ENCODE assay signal across 8 cellular contexts in the genomic region with DNA sequence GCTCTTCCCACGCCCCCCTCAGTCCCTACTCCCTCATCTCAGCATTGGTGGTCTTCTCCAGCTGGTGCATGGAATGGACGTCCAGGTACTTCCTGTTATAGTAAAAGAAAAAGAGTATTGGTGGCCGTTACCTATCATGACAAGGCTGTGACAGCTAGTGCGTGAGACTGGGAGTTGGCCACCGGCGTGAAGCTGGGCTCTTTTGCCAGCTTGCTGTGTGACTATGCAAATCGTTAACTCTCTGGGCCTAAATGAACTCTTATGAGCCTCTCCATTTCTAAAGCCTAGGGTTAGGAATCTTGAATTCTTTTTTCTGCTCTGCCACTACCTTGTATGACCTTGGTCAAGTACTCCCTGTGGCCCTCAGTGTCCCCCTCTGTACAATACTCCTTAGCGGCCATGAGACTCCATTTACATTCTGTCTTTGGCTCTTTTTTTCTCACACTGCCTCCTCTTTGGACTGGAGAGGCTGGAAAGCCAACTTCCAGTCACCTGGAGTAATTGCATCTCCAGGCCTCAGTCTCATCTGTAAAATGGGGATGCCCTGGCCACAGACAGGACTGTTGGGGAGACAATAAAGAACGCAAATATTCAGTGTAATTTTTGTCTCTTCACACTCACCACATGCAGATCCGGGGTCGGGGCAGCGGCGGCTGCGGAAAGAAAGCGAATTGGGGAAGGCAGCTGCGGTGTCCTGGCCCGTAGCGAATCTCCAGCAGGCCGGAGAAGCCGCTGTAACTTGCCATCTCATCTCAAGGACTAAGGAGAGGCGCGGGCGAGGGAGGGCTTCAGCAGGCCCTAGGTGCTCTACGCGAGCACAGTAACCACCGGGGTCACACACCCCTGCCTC. TPM values are rescaled to one million over a fixed set of nuclear protein-coding genes. Genes with fewer than 3 reads are reported as not detected.
DNase-seq lines count a peak whose midpoint lies in the region; ATAC-seq and TF ChIP-seq lines count a peak whose summit lies in the region.

No MANE protein-coding gene starts in this region.

- no peaks in the 10 kb centered on the region for H4K20me1 ChIP-seq in Karpas-422 (ENCODE audit: insufficient read depth, low read depth, low read length)

- ATAC-seq in naive thymus-derived CD4-positive, alpha-beta T cell: no peak
- ATAC-seq in sciatic nerve: no peak

- POLR2A ChIA-PET in naive thymus-derived CD4-positive, alpha-beta T cell (lab: Charles Lee): interaction anchor here (1.1 to 2.5 kb wide), 2 partner anchors 12 to 13 kb away, joined by 5 to 17 read pairs; a partner anchor contains a TSS

- CTCF ChIA-PET in naive thymus-derived CD4-positive, alpha-beta T cell (lab: Charles Lee): no interaction called here

- TF ChIP-seq CTCF in BE2C (IDR thresholded peaks at IDR 0.05; ENCODE audit: low read depth, low read length): no peak
- no peak for TF ChIP-seq CTCF in coronary artery (IDR thresholded peaks at IDR 0.05)

- H2AFZ ChIP-seq in Karpas-422 (ENCODE audit: low read length): peak overlapping the region; percentile 93; the same call in 1 of the 2 replicates

- intact Hi-C loops in naive thymus-derived CD4-positive, alpha-beta T cell (cut with micrococcal nuclease): loop anchor here (5.0 kb wide), 3 partner anchors 104 to 141 kb away; a partner anchor contains a TSS
- intact Hi-C loops in sciatic nerve (cut with DNase I): no loop called here

- peak overlapping the region; percentile 84 for H3K9ac ChIP-seq in Karpas-422 (ENCODE audit: low read length)

- H3K9me3 ChIP-seq in BE2C: no peaks in the 10 kb centered on the region
- H3K9me3 ChIP-seq in Karpas-422 (ENCODE audit: low read length): no peaks in the 10 kb centered on the region
- no peaks in the 10 kb centered on the region for H3K9me3 ChIP-seq in naive thymus-derived CD4-positive, alpha-beta T cell (ENCODE audit: control insufficient read depth in 2 of 3, low read length in 3 of 3)

- peaks cover 21 to 37% (median 30%) of the 10 kb centered on the region in 7 donors for H3K4me1 Mint-ChIP-seq in naive thymus-derived CD4-positive, alpha-beta T cell

- H3K27me3 Mint-ChIP-seq in naive thymus-derived CD4-positive, alpha-beta T cell: no peaks in the 10 kb centered on the region

- no peak for DNase-seq in BE2C
- DNase-seq in Karpas-422: peak; percentile 61
- no peak for DNase-seq in coronary artery (ENCODE audit: low spot score)
- DNase-seq in naive thymus-derived CD4-positive, alpha-beta T cell: no peak
- DNase-seq in activated effector memory CD4-positive, alpha-beta T cell treated with Interleukin-2 at 50 U/mL for 16 hours: no peak
- DNase-seq in T1000 (lab: John Stamatoyannopoulos, UW): no peak
- DNase-seq in nucleus accumbens (lab: John Stamatoyannopoulos, UW): no peak
- no peak for DNase-seq in sciatic nerve (ENCODE audit: low spot score)

- no peaks in the 10 kb centered on the region for H3K9me3 Mint-ChIP-seq in naive thymus-derived CD4-positive, alpha-beta T cell

- peak overlapping the region; percentile 96 to 98 (median 97) for H3K4me3 Mint-ChIP-seq in naive thymus-derived CD4-positive, alpha-beta T cell

- H3K27ac Mint-ChIP-seq in naive thymus-derived CD4-positive, alpha-beta T cell: peak overlapping the region in 8 of 9 donors; percentile 9 to 96 (median 74)

- H3K27me3 ChIP-seq in BE2C: no peaks in the 10 kb centered on the region
- no peaks in the 10 kb centered on the region for H3K27me3 ChIP-seq in Karpas-422 (ENCODE audit: low read length)
- no peaks in the 10 kb centered on the region for H3K27me3 ChIP-seq in naive thymus-derived CD4-positive, alpha-beta T cell (ENCODE audit: control insufficient read depth in 2 of 2, insufficient read depth in 2 of 2, low read length in 2 of 2)

- peaks cover under 1 to 16% (median 7%) of the 10 kb centered on the region in 5 donors for H3K36me3 Mint-ChIP-seq in naive thymus-derived CD4-positive, alpha-beta T cell

- peak overlapping the region; percentile 59 for H3K27ac ChIP-seq in Karpas-422 (ENCODE audit: low read length)
- H3K27ac ChIP-seq in coronary artery: peak overlapping the region in 1 of 2 donors; percentile 97
- peak overlapping the region; percentile 88 for H3K27ac ChIP-seq in naive thymus-derived CD4-positive, alpha-beta T cell (ENCODE audit: low read depth, low read length)

- H3K79me2 ChIP-seq in Karpas-422 (ENCODE audit: low read length): peaks cover 24% of the 10 kb centered on the region

- peaks cover 33% of the 10 kb centered on the region for H3K36me3 ChIP-seq in BE2C
- H3K36me3 ChIP-seq in Karpas-422 (ENCODE audit: insufficient read depth, low read length): peaks cover 17% of the 10 kb centered on the region; the same call in 1 of the 2 replicates
- peaks cover 16 to 58% (median 19%) of the 10 kb centered on the region in 3 experiments for H3K36me3 ChIP-seq in naive thymus-derived CD4-positive, alpha-beta T cell (ENCODE audit: control insufficient read depth in 2 of 3, insufficient read depth in 3 of 3, low read length in 3 of 3)

- H3K4me3 ChIP-seq in BE2C (ENCODE audit: low read depth, low read length) (peak overlapping the region; percentile 73), Karpas-422 (ENCODE audit: low read length) (peak overlapping the region; percentile 93), coronary artery (peak overlapping the region; percentile 92)
- peak overlapping the region; percentile 99 for H3K4me3 ChIP-seq in naive thymus-derived CD4-positive, alpha-beta T cell (ENCODE audit: low read length)

- H3K4me1 ChIP-seq in BE2C (no peaks in the 10 kb centered on the region), Karpas-422 (ENCODE audit: low read length) (peaks cover 34% of the 10 kb centered on the region)
- H3K4me1 ChIP-seq in naive thymus-derived CD4-positive, alpha-beta T cell (ENCODE audit: control insufficient read depth in 2 of 2, insufficient read depth in 2 of 2, low read length in 2 of 2): peaks cover 17 to 22% of the 10 kb centered on the region in 2 donors

- H3K9me2 ChIP-seq in Karpas-422 (replicated peaks; ENCODE audit: insufficient read depth, low read length): no peaks in the 10 kb centered on the region

- peak overlapping the region; percentile 89 for H3K4me2 ChIP-seq in Karpas-422 (ENCODE audit: low read depth, low read length, poor library complexity, severe bottlenecking)

RNA-seq across cellular contexts. Expression of a gene that starts 1.1 kb away (rescaled TPM):
- 5.5 TPM for polyA plus RNA-seq in BE2C (2012; ENCODE audit: insufficient read depth, insufficient read length, low read depth)
- total RNA-seq in Karpas-422 (2014; rRNA removed; shearing (Covaris generic); ENCODE audit: low replicate concordance): 8.9 and 15.0 TPM in 2 replicates
- total RNA-seq in naive thymus-derived CD4-positive, alpha-beta T cell: 1 to 10 TPM; 2.3 to 5.9 (median 2.9) TPM
- under 1 TPM; 0.41 to 0.63 TPM for polyA plus RNA-seq in naive thymus-derived CD4-positive, alpha-beta T cell
- total RNA-seq in sciatic nerve: 5.5 TPM

RNA-seq across cellular contexts. Expression of a gene that starts 1.3 kb away (rescaled TPM):
- 215 TPM for polyA plus RNA-seq in BE2C (2012; ENCODE audit: insufficient read depth, insufficient read length, low read depth)
- 57.9 and 66.4 TPM in 2 replicates for total RNA-seq in Karpas-422 (2014; rRNA removed; shearing (Covaris generic); ENCODE audit: low replicate concordance)
- total RNA-seq in naive thymus-derived CD4-positive, alpha-beta T cell: 100 to 1,000 TPM in 3 of 5 experiments, 10 to 100 TPM in 2; 68.7 to 122 (median 114) TPM
- polyA plus RNA-seq in naive thymus-derived CD4-positive, alpha-beta T cell: 10 to 100 TPM; 19.4 to 50.7 TPM
- total RNA-seq in sciatic nerve: 92.9 TPM

RNA-seq across cellular contexts. Expression of a gene that starts 12.6 kb away (rescaled TPM):
- 50.9 TPM for polyA plus RNA-seq in BE2C (2012; ENCODE audit: insufficient read depth, insufficient read length, low read depth)
- 32.3 and 35.5 TPM in 2 replicates for total RNA-seq in Karpas-422 (2014; rRNA removed; shearing (Covaris generic); ENCODE audit: low replicate concordance)
- total RNA-seq in naive thymus-derived CD4-positive, alpha-beta T cell: 10 to 100 TPM; 33.2 to 57.8 (median 46.7) TPM
- polyA plus RNA-seq in naive thymus-derived CD4-positive, alpha-beta T cell: 10 to 100 TPM; 37.2 to 43.5 TPM
- 21.3 TPM for total RNA-seq in sciatic nerve

RNA-seq across cellular contexts. Expression of a gene that starts 26.2 kb away (rescaled TPM):
- 39.3 TPM for polyA plus RNA-seq in BE2C (2012; ENCODE audit: insufficient read depth, insufficient read length, low read depth)
- 4.8 and 6.3 TPM in 2 replicates for total RNA-seq in Karpas-422 (2014; rRNA removed; shearing (Covaris generic); ENCODE audit: low replicate concordance)
- 10 to 100 TPM in 1 of 5 experiments, 1 to 10 TPM in 4; 2.4 to 11.1 (median 4.2) TPM for total RNA-seq in naive thymus-derived CD4-positive, alpha-beta T cell
- 1 to 10 TPM in 1 of 2 donors, under 1 TPM in 1; 0.66 to 3.1 TPM for polyA plus RNA-seq in naive thymus-derived CD4-positive, alpha-beta T cell
- 14.0 TPM for total RNA-seq in sciatic nerve
